ENCODE assay signal across 18 cellular contexts in the genomic region with DNA sequence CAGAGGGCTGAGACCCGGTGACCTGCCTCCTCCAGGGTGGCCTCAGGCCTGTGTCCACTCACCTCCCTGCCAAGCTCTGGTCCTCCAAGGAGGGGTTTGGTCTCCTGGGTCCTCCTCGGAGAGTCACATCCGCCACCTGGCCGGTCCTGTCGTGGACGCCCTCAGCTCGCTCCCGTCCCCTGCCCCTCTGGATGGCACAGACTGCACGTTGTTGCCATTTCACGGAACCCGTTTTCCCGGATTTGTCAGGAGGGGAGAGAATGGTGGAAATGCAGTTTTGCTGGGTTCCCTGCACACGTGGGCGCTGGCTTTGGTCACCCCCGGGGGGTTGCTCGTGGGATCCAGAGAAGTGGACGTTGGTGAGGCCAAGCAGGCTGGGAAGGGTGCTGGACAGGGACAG.
DNase-seq lines count a peak whose midpoint lies in the region; ATAC-seq and TF ChIP-seq lines count a peak whose summit lies in the region.
"Had no signal": no experiment of that assay in that cellular context is flagged by ENCODE, and none has a peak within 500 bp of the region (broad histone marks: within the 10 kb centered on the region; RNA-seq: fewer than 3 reads in every experiment).

No MANE protein-coding gene starts in this region.

- WGBS in esophagus muscularis mucosa, result 81% methylated on average over 17 of the region's 17 CpGs

- BruUV-seq in A673 (replicated peaks; lab: Mats Ljungman, UMichigan), result no TSS peak

- no peaks in the 10 kb centered on the region for H3K27me3 Mint-ChIP-seq in WTC11 (ENCODE audit: low read depth)

- in situ Hi-C loops in gastrocnemius medialis (cut with MboI; ENCODE audit: low sequenced_read_pairs in 4 of 4), result no loop called here

- H3K9ac ChIP-seq in BLaER1, result 0 out of 2 replicates have a peak overlapping the region, but pooled peaks have one; percentile 5

- H3K27me3 ChIP-seq in BLaER1 (no peaks in the 10 kb centered on the region), esophagus muscularis mucosa (no peaks in the 10 kb centered on the region), gastrocnemius medialis (no peaks in the 10 kb centered on the region), A673 (replicated peaks; ENCODE audit: insufficient read depth, low read depth, low read length, poor library complexity) (no peaks in the 10 kb centered on the region)
- H3K27me3 ChIP-seq: Peyer's patch had no signal

- H3K4me1 ChIP-seq in BLaER1 (peaks cover 98% of the 10 kb centered on the region), esophagus muscularis mucosa (peaks cover 94 to 99% (median 97%) of the 10 kb centered on the region in 4 donors), gastrocnemius medialis (peaks cover 76 to 94% of the 10 kb centered on the region in 2 donors), A673 (ENCODE audit: insufficient read depth, low read length, poor library complexity, severe bottlenecking) (no peaks in the 10 kb centered on the region)

- no peak overlapping the region for H3K4me3 Mint-ChIP-seq in WTC11

- peaks cover 100% of the 10 kb centered on the region for H4K20me1 ChIP-seq in BLaER1

- H3K9me3 Mint-ChIP-seq in WTC11, result peaks cover 4% of the 10 kb centered on the region

- no peaks in the 10 kb centered on the region for H3K4me1 Mint-ChIP-seq in WTC11

- H3K27ac Mint-ChIP-seq in WTC11, result peak overlapping the region; percentile 49; the same call in 1 of the 2 replicates

- H3K4me3 ChIP-seq in BLaER1 (no peak overlapping the region), esophagus muscularis mucosa (no peak overlapping the region), gastrocnemius medialis (no peak overlapping the region), A673 (ENCODE audit: low read depth, low read length, poor library complexity, severe bottlenecking) (no peak overlapping the region)
- H3K4me3 ChIP-seq: GM12878, Peyer's patch had no signal

- ATAC-seq in WTC11 (no peak), gastrocnemius medialis (no peak), GM19452 (IDR thresholded peaks at IDR 0.05; ENCODE audit: unreplicated experiment) (no peak)
- ATAC-seq: GM12878 had no signal

- H3K36me3 ChIP-seq in BLaER1 (no peaks in the 10 kb centered on the region; the same call in 1 of the 2 replicates), esophagus muscularis mucosa (no peaks in the 10 kb centered on the region), gastrocnemius medialis (no peaks in the 10 kb centered on the region), A673 (ENCODE audit: insufficient read depth, low read length, poor library complexity, severe bottlenecking) (no peaks in the 10 kb centered on the region)
- H3K36me3 ChIP-seq: Peyer's patch had no signal

- H3K9me3 ChIP-seq in BLaER1 (no peaks in the 10 kb centered on the region), esophagus muscularis mucosa (no peaks in the 10 kb centered on the region), gastrocnemius medialis (no peaks in the 10 kb centered on the region), A673 (ENCODE audit: low read depth, low read length, poor library complexity, severe bottlenecking) (no peaks in the 10 kb centered on the region)
- H3K9me3 ChIP-seq: Peyer's patch had no signal

- H3K36me3 Mint-ChIP-seq in WTC11, result no peaks in the 10 kb centered on the region

- TF ChIP-seq POLR2A in esophagus muscularis mucosa (IDR thresholded peaks at IDR 0.05; ENCODE audit: low read depth) (no peak), gastrocnemius medialis (IDR thresholded peaks at IDR 0.05) (no peak)

- POLR2A ChIA-PET in WTC11 (lab: Charles Lee), result no interaction called here
- POLR2A ChIA-PET in A673 (lab: Charles Lee; ENCODE audit: low non-redundant PET), result no interaction called here

- no peak for DNase-seq in WTC11 (ENCODE audit: low spot score)
- DNase-seq in esophagus muscularis mucosa (ENCODE audit: extremely low spot score), result no peak
- no peak for DNase-seq in gastrocnemius medialis
- DNase-seq in NCI-H187 treated with DMSO at 0.1 percent for 48 hours (lab: John Stamatoyannopoulos, UW), result no peak
- DNase-seq in A673 (ENCODE audit: low spot score), result no peak
- DNase-seq in NCI-H748 treated with DMSO at 0.1 percent for 48 hours (lab: John Stamatoyannopoulos, UW), result no peak
- DNase-seq: 8988T, GDM1, GOT3, KBM-7, NCI-H1436 treated with DMSO at 0.1 percent for 48 hours, NCI-H2081 treated with DMSO at 0.1 percent for 48 hours, NCI-H510A treated with DMSO at 0.1 percent for 48 hours, Peyer's patch, Right ventricle myocardium superior had no signal

- H3K4me2 ChIP-seq in BLaER1, result peak overlapping the region; percentile 91

- TF ChIP-seq CTCF in WTC11 (IDR thresholded peaks at IDR 0.05), result no peak
- no peak for TF ChIP-seq CTCF in esophagus muscularis mucosa (IDR thresholded peaks at IDR 0.05)
- TF ChIP-seq CTCF in gastrocnemius medialis (IDR thresholded peaks at IDR 0.05 in 4 of 5, conservative IDR thresholded peaks at IDR 0.05 in 1 of 5), result no peak
- TF ChIP-seq CTCF in A673 (conservative IDR thresholded peaks at IDR 0.05; ENCODE audit: low read depth, low read length), result no peak

- no peak for TF ChIP-seq EP300 in esophagus muscularis mucosa (IDR thresholded peaks at IDR 0.05)

- CTCF ChIA-PET in WTC11 (lab: Charles Lee) (interaction anchor here (1.5 kb wide), 1 partner anchor 214 kb away, joined by 3 read pairs; no protein-coding TSS in a partner anchor), A673 (lab: Charles Lee) (no interaction called here)

- no peak overlapping the region for H3K27ac ChIP-seq in BLaER1
- H3K27ac ChIP-seq in esophagus muscularis mucosa (replicated peaks in 1 of 4), result peak overlapping the region; percentile 20 to 89 (median 82)
- peak overlapping the region; percentile 0 to 39 (median 32) for H3K27ac ChIP-seq in gastrocnemius medialis
- H3K27ac ChIP-seq in A673 (ENCODE audit: low read depth, low read length, poor library complexity, severe bottlenecking), result no peak overlapping the region
- H3K27ac ChIP-seq: Peyer's patch had no signal

- intact Hi-C loops in esophagus muscularis mucosa (cut with DNase I) (no loop called here), gastrocnemius medialis (cut with DNase I; ENCODE audit: low total_unique reads) (no loop called here), A673 (cut with micrococcal nuclease; ENCODE audit: unreplicated experiment) (no loop called here)

TF ChIP-seq in WTC11, 78 proteins besides CTCF, POLR2A, EP300 and RAD21:
- TF ChIP-seq, protein P1, sequence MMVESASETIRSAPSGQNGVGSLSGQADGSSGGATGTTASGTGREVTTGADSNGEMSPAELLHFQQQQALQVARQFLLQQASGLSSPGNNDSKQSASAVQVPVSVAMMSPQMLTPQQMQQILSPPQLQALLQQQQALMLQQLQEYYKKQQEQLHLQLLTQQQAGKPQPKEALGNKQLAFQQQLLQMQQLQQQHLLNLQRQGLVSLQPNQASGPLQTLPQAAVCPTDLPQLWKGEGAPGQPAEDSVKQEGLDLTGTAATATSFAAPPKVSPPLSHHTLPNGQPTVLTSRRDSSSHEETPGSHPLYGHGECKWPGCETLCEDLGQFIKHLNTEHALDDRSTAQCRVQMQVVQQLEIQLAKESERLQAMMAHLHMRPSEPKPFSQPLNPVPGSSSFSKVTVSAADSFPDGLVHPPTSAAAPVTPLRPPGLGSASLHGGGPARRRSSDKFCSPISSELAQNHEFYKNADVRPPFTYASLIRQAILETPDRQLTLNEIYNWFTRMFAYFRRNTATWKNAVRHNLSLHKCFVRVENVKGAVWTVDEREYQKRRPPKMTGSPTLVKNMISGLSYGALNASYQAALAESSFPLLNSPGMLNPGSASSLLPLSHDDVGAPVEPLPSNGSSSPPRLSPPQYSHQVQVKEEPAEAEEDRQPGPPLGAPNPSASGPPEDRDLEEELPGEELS (CRISPR knock-in tag; IDR thresholded peaks at IDR 0.05), result no peak

Comparison
In these comparisons a context has a peak if more than half of its experiments do, and no peak if none do; other contexts are left out.
1. H3K27ac ChIP-seq: peak in esophagus muscularis mucosa (4 of 4) and gastrocnemius medialis (4 of 4); none in BLaER1 (single experiment) and A673 (single experiment).